Comparison of ENCODE assay signal across 8 cellular contexts in the genomic region with DNA sequence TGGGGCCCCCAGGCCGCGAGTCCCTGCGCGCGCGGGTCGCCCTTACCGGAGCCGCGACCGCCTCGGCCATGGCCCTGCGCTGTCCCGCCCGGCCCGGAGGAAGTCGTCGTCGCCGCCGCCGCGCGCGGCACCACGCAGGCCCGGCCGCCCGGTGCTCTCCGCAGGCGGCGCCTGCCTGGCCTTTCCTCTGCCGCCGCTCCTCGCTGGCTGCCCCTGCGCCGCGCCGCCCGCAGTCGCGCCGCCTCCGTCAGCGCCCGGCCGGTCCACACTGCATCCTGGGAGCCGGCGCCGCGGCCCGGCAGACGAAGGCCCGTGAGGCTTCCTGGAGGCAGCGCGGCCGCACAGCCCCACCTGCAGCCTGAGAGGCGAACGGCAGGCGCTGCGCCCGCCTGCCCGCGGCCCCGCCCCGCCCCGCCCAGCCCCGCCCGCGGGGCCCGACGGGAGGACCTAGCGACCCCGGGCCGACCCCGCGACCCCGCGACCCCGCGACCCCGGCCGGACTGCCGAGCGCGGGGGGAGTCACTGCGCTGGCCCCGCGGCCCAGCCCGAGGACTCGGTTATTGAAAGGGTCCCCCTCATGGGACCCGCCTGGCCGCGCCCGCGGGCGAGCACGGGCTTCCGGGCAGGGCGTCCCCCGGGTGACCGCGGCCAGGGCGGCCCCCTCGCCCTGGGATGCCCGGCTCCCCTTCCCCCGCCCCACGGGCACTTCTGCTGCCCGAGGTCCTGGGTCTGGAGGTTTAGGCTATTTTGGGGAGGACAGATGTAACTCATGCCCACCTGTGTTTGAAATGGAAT. TPM values are rescaled to one million over a fixed set of nuclear protein-coding genes. Genes with fewer than 3 reads are reported as not detected.
DNase-seq lines count a peak whose midpoint lies in the region; ATAC-seq and TF ChIP-seq lines count a peak whose summit lies in the region.

Gene ZNF746, minus strand, starts transcription at position 343 of the 795 bp plus-strand sequence. Its CDS starts 273 bp downstream, at position 70.

- ATAC-seq in GM21447 (IDR thresholded peaks at IDR 0.05; ENCODE audit: unreplicated experiment): peak; percentile 93

- under 1% methylated on average over 107 of the region's 109 CpGs for WGBS in HUES64

- peak within 1 kb of the TSS; percentile 80 for H3K9ac ChIP-seq in HUES64 (ENCODE audit: low read depth, low read length)

- H3K27ac Mint-ChIP-seq in activated T-helper 2 cell treated with anti-CD3 and anti-CD28 coated beads, Interferon-gamma antibody, Interleukin-2, Interleukin-4, amounts not matched to agents 10 μg/mL and 5 μg/mL and 100 μg/mL, durations not matched to agents 14 hours and 24 hours and 36 hours: peak within 1 kb of the TSS; percentile 97
- H3K27ac Mint-ChIP-seq in nephron progenitor cell: peak within 1 kb of the TSS; percentile 93
- H3K27ac Mint-ChIP-seq in stimulated activated naive CD8-positive, alpha-beta T cell treated with anti-CD3 and anti-CD28 coated beads, Interleukin-15, Interleukin-2, amounts not matched to agents 100 ng/mL and 50 ng/mL, for 24 hours: peak within 1 kb of the TSS; percentile 92

- intact Hi-C loops in activated T-helper 2 cell treated with anti-CD3 and anti-CD28 coated beads, Interferon-gamma antibody, Interleukin-2, Interleukin-4, amounts not matched to agents 10 μg/mL and 5 μg/mL and 100 μg/mL, durations not matched to agents 14 hours and 24 hours and 36 hours (cut with micrococcal nuclease): loop anchor here (1.0 to 10.0 kb wide), 6 partner anchors 37 to 350 kb away; partner anchors contain the start of genes ZNF398 and ZNF783

- DNase-seq in DMS53 treated with DMSO at 0.1 percent for 48 hours (lab: John Stamatoyannopoulos, UW; ENCODE audit: unreplicated experiment) (peak; percentile 71), RPMI8226 (peak; percentile 92), fibroblast of the aortic adventitia (ENCODE audit: low read depth) (peak; percentile 66), nephron progenitor cell (peak; percentile 86)
- peak; percentile 78 for DNase-seq in activated T-helper 2 cell treated with anti-CD3 and anti-CD28 coated beads, Interferon-gamma antibody, Interleukin-2, Interleukin-4, amounts not matched to agents 10 μg/mL and 5 μg/mL and 100 μg/mL, durations not matched to agents 14 hours and 24 hours and 36 hours (ENCODE audit: low spot score)

- H3K36me3 Mint-ChIP-seq in activated T-helper 2 cell treated with anti-CD3 and anti-CD28 coated beads, Interferon-gamma antibody, Interleukin-2, Interleukin-4, amounts not matched to agents 10 μg/mL and 5 μg/mL and 100 μg/mL, durations not matched to agents 14 hours and 24 hours and 36 hours (ENCODE audit: low read depth): peaks cover 29% of the 10 kb centered on the region
- peaks cover 14% of the 10 kb centered on the region for H3K36me3 Mint-ChIP-seq in nephron progenitor cell (ENCODE audit: low read depth)
- H3K36me3 Mint-ChIP-seq in stimulated activated naive CD8-positive, alpha-beta T cell treated with anti-CD3 and anti-CD28 coated beads, Interleukin-15, Interleukin-2, amounts not matched to agents 100 ng/mL and 50 ng/mL, for 24 hours (ENCODE audit: low read depth): peaks cover 26% of the 10 kb centered on the region

- H3K4me3 ChIP-seq in HUES64 (ENCODE audit: low read length): peak within 1 kb of the TSS; percentile 87
- H3K4me3 ChIP-seq in fibroblast of the aortic adventitia (ENCODE audit: low read depth, low read length): peak within 1 kb of the TSS; percentile 83

- H3K4me3 Mint-ChIP-seq in activated T-helper 2 cell treated with anti-CD3 and anti-CD28 coated beads, Interferon-gamma antibody, Interleukin-2, Interleukin-4, amounts not matched to agents 10 μg/mL and 5 μg/mL and 100 μg/mL, durations not matched to agents 14 hours and 24 hours and 36 hours (ENCODE audit: low read depth): peak within 1 kb of the TSS; percentile 96
- peak within 1 kb of the TSS; percentile 96 for H3K4me3 Mint-ChIP-seq in nephron progenitor cell
- H3K4me3 Mint-ChIP-seq in stimulated activated naive CD8-positive, alpha-beta T cell treated with anti-CD3 and anti-CD28 coated beads, Interleukin-15, Interleukin-2, amounts not matched to agents 100 ng/mL and 50 ng/mL, for 24 hours: peak within 1 kb of the TSS; percentile 94

- peak; percentile 67 for TF ChIP-seq CTCF in fibroblast of the aortic adventitia (IDR thresholded peaks at IDR 0.05; ENCODE audit: insufficient read depth, low read length)
- TF ChIP-seq CTCF in nephron progenitor cell (IDR thresholded peaks at IDR 0.05): no peak

- H3K9me3 ChIP-seq in HUES64 (ENCODE audit: insufficient read depth, low read depth, low read length): no peaks in the 10 kb centered on the region

- peaks cover 32% of the 10 kb centered on the region for H3K4me1 Mint-ChIP-seq in activated T-helper 2 cell treated with anti-CD3 and anti-CD28 coated beads, Interferon-gamma antibody, Interleukin-2, Interleukin-4, amounts not matched to agents 10 μg/mL and 5 μg/mL and 100 μg/mL, durations not matched to agents 14 hours and 24 hours and 36 hours (ENCODE audit: low read depth)
- H3K4me1 Mint-ChIP-seq in nephron progenitor cell: peaks cover 25% of the 10 kb centered on the region
- peaks cover 28% of the 10 kb centered on the region for H3K4me1 Mint-ChIP-seq in stimulated activated naive CD8-positive, alpha-beta T cell treated with anti-CD3 and anti-CD28 coated beads, Interleukin-15, Interleukin-2, amounts not matched to agents 100 ng/mL and 50 ng/mL, for 24 hours (ENCODE audit: low read depth)

- H3K27ac ChIP-seq in HUES64 (ENCODE audit: low read depth, low read length): no peak within 1 kb of the TSS

- H3K9me3 Mint-ChIP-seq in activated T-helper 2 cell treated with anti-CD3 and anti-CD28 coated beads, Interferon-gamma antibody, Interleukin-2, Interleukin-4, amounts not matched to agents 10 μg/mL and 5 μg/mL and 100 μg/mL, durations not matched to agents 14 hours and 24 hours and 36 hours: no peaks in the 10 kb centered on the region
- no peaks in the 10 kb centered on the region for H3K9me3 Mint-ChIP-seq in nephron progenitor cell
- H3K9me3 Mint-ChIP-seq in stimulated activated naive CD8-positive, alpha-beta T cell treated with anti-CD3 and anti-CD28 coated beads, Interleukin-15, Interleukin-2, amounts not matched to agents 100 ng/mL and 50 ng/mL, for 24 hours: no peaks in the 10 kb centered on the region

- H3K36me3 ChIP-seq in HUES64 (ENCODE audit: insufficient read depth, low read length): peaks cover 15% of the 10 kb centered on the region

- H3K27me3 ChIP-seq in HUES64 (ENCODE audit: insufficient read depth, low read length): peaks cover 36% of the 10 kb centered on the region

- no peaks in the 10 kb centered on the region for H3K4me1 ChIP-seq in HUES64 (ENCODE audit: insufficient read depth, low read length)

- H3K27me3 Mint-ChIP-seq in activated T-helper 2 cell treated with anti-CD3 and anti-CD28 coated beads, Interferon-gamma antibody, Interleukin-2, Interleukin-4, amounts not matched to agents 10 μg/mL and 5 μg/mL and 100 μg/mL, durations not matched to agents 14 hours and 24 hours and 36 hours (ENCODE audit: low read depth): no peaks in the 10 kb centered on the region
- H3K27me3 Mint-ChIP-seq in nephron progenitor cell (ENCODE audit: low read depth, poor library complexity): peaks cover 38% of the 10 kb centered on the region
- no peaks in the 10 kb centered on the region for H3K27me3 Mint-ChIP-seq in stimulated activated naive CD8-positive, alpha-beta T cell treated with anti-CD3 and anti-CD28 coated beads, Interleukin-15, Interleukin-2, amounts not matched to agents 100 ng/mL and 50 ng/mL, for 24 hours

RNA-seq across cellular contexts. Expression of gene ZNF746, which starts in this region (rescaled TPM):
- 9.1 TPM for polyA plus RNA-seq in HUES64 (2013, experiment 1 of 2)
- 10.9 TPM for polyA plus RNA-seq in HUES64 (2013, experiment 2 of 2)
- 23.7 and 26.4 TPM in 2 replicates for total RNA-seq in activated T-helper 2 cell treated with anti-CD3 and anti-CD28 coated beads, Interferon-gamma antibody, Interleukin-2, Interleukin-4, amounts not matched to agents 10 μg/mL and 5 μg/mL and 100 μg/mL, durations not matched to agents 14 hours and 24 hours and 36 hours
- 13.2 and 16.0 TPM in 2 replicates for total RNA-seq in fibroblast of the aortic adventitia (ENCODE audit: low replicate concordance)
